Comparison of ENCODE assay signal across 8 cellular contexts in the genomic region with DNA sequence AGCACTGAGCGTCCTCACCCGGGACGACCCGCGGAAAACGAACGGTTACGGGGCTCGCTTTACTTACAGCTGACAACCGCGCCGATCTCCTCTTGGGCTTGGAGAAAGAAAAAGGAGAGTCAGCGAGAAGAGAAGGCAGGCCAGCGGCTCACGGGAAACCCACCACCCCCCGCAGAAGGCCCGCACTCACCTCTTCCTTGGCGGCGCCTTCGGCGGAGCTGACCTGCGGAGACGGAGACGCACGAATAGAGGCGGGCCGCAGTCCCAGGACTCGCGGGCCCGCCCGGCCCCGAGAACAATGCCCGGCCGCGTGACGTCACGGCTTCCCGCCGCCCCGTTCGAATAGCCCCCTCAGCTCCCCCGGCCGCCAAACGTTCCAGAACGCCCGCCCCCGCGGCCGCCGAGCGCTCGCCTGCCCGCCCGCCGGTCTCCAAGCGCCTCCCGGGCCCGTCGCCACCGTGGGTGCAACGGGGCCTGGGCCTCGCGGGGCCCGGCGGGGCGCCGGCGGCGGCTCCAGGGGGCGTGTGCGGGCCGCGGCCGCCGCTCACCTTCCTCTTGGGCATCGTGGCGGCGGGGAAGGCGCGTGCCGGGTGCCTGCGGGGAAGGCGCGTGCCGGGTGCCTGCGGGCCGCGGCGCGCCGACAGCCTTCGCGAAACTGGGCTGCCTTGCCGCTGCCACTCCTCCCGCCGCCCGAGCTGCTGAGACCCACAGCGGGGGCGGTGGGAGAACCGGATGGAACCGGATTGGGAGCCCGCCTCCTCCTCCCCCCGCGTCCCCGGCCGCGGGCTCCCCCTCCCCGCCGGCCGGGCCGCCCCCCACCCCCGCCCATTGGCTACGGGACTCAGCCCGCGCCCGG. TPM values are rescaled to one million over a fixed set of nuclear protein-coding genes. Genes with fewer than 3 reads are reported as not detected.
A peak's percentile ranks its signal among the peaks of the same experiment; 100 is the strongest.
DNase-seq lines count a peak whose midpoint lies in the region; ATAC-seq and TF ChIP-seq lines count a peak whose summit lies in the region.

A gene with protein sequence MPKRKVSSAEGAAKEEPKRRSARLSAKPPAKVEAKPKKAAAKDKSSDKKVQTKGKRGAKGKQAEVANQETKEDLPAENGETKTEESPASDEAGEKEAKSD (minus strand): TSS at position 734 of the 856 bp plus-strand sequence. CDS start 171 bp downstream, at position 563.

- no peak for TF ChIP-seq CTCF in lower leg skin (IDR thresholded peaks at IDR 0.05)

- intact Hi-C loops in lower leg skin (cut with DNase I; ENCODE audit: low total_unique reads) = no loop called here

- peak within 1 kb of the TSS; percentile 73 for H3K4me3 ChIP-seq in lower leg skin (ENCODE audit: low read depth, poor library complexity, severe bottlenecking)

- peak in 1 of 2 donors; percentile 27 for TF ChIP-seq POLR2A in lower leg skin (IDR thresholded peaks at IDR 0.05)

- WGBS in lower leg skin, 2 donors = 0% methylated on average over 29 to 38 of the region's 116 CpGs

- ATAC-seq in GM19395 (IDR thresholded peaks at IDR 0.05; ENCODE audit: unreplicated experiment) (peak; percentile 48), HG03558 (IDR thresholded peaks at IDR 0.05; ENCODE audit: extremely low read depth, unreplicated experiment) (peak; percentile 36)

- DNase-seq in C1 segment of cervical spinal cord (lab: John Stamatoyannopoulos, UW) = peak; percentile 16 to 91 (median 81)
- DNase-seq in NCI-H748 treated with DMSO at 0.1 percent for 48 hours (lab: John Stamatoyannopoulos, UW) = peak; percentile 84
- peak; percentile 78 to 86 for DNase-seq in activated CD4-positive, alpha-beta T cell treated with anti-CD3 and anti-CD28 coated beads, Interleukin-2, amount 50 U/mL, for 24 hours (ENCODE audit: low read depth in 1 of 2, low spot score in 1 of 2)
- peak; percentile 90 for DNase-seq in dermis blood vessel endothelial cell
- peak; percentile 73 to 96 for DNase-seq in lower leg skin (ENCODE audit: low spot score in 2 of 2)
- peak; percentile 83 to 91 for DNase-seq in stimulated activated CD4-positive, alpha-beta T cell treated with anti-CD3 and anti-CD28 coated beads, Interleukin-4, amount 100 ng/mL, for 48 hours (ENCODE audit: low read depth in 2 of 2)

RNA-seq across cellular contexts. Expression of the gene that starts here (rescaled TPM):
- total RNA-seq in dermis blood vessel endothelial cell (223 and 284 TPM in 2 replicates), lower leg skin (100 to 1,000 TPM; 103 to 126 (median 111) TPM)

Comparison
In these comparisons a context has a peak if more than half of its experiments do, and no peak if none do; other contexts are left out.
1. Peak in every context shown above with its lines: DNase-seq, ATAC-seq and H3K4me3 ChIP-seq.